Comparison of ENCODE assay signal across 6 cellular contexts in genomic region chr1:117529683-117530082, GRCh38.
"Had no signal": no experiment of that assay in that cellular context is flagged by ENCODE, and none has a peak within 500 bp of the region (broad histone marks: within the 10 kb centered on the region; RNA-seq: fewer than 3 reads in every experiment).

No MANE protein-coding gene starts in this region.

- H3K27ac Mint-ChIP-seq: H9 had no signal

- H3K4me3 Mint-ChIP-seq: H9 had no signal

- H2AFZ ChIP-seq: GM23248 had no signal

- H3K9ac ChIP-seq: GM23248, KMS-11 had no signal

- H3K4me3 ChIP-seq: GM23248 had no signal

- H3K27ac ChIP-seq: GM23248, KMS-11 had no signal

- H3K4me2 ChIP-seq: KMS-11 had no signal

- DNase-seq: GM23248, GOT3, H9, HCEC 1CT, KBM-7 had no signal
